In the genomic region with DNA sequence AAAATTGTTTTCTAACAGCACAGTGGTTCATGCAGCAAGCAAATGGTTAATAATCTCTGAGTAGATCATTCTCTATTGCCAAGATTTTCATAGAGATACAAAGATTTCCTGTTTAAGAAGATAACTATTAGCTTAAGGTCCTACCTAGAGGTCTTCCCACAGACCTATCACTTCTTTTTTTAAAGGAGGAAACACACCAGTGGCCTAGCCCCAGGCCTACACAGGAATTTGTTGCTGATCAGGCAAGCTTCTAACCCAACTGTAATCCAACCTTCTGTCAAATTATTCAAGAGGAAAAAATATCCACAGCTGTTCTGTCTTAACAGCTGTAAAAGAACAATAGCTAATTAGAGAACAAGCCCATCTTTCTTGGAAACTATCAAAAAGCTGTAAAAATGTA, we compare ENCODE assay signal across 17 cellular contexts.
DNase-seq lines count a peak whose midpoint lies in the region; ATAC-seq, FAIRE-seq and TF ChIP-seq lines count a peak whose summit lies in the region.
"Had no signal": no experiment of that assay in that cellular context is flagged by ENCODE, and none has a peak within 500 bp of the region (broad histone marks: within the 10 kb centered on the region; RNA-seq: fewer than 3 reads in every experiment).

No MANE protein-coding gene starts in this region.

- no peaks in the 10 kb centered on the region for H3K36me3 Mint-ChIP-seq in activated T-helper 17 cell treated with anti-CD3 and anti-CD28 coated beads, Interleukin-2, amount 50 U/mL, for 72 hours (ENCODE audit: low read depth)

- peak; percentile 47 for ATAC-seq in GM21360 (IDR thresholded peaks at IDR 0.05; ENCODE audit: unreplicated experiment)
- peak; percentile 50 for ATAC-seq in HG03108 (IDR thresholded peaks at IDR 0.05; ENCODE audit: unreplicated experiment)
- no peak for ATAC-seq in activated T-helper 17 cell treated with anti-CD3 and anti-CD28 coated beads, Interleukin-2, amount 50 U/mL, for 72 hours (replicated peaks)
- ATAC-seq in body of pancreas: no peak
- ATAC-seq in HG02571 (IDR thresholded peaks at IDR 0.05; ENCODE audit: unreplicated experiment): no peak
- ATAC-seq: activated CD4-positive, alpha-beta T cell treated with anti-CD3 and anti-CD28 coated beads for 36 hours; left lung; Panc1 had no signal

- intact Hi-C loops in body of pancreas (cut with DNase I): no loop called here

- no peaks in the 10 kb centered on the region for H3K9me3 ChIP-seq in body of pancreas
- H3K9me3 ChIP-seq: esophagus squamous epithelium, left lung had no signal

- TF ChIP-seq CTCF in body of pancreas (IDR thresholded peaks at IDR 0.05): no peak

- no peak overlapping the region for H3K4me3 Mint-ChIP-seq in activated T-helper 17 cell treated with anti-CD3 and anti-CD28 coated beads, Interleukin-2, amount 50 U/mL, for 72 hours
- H3K4me3 Mint-ChIP-seq: activated CD4-positive, alpha-beta T cell treated with anti-CD3 and anti-CD28 coated beads for 36 hours had no signal

- peak overlapping the region; percentile 14 for H3K27ac Mint-ChIP-seq in activated T-helper 17 cell treated with anti-CD3 and anti-CD28 coated beads, Interleukin-2, amount 50 U/mL, for 72 hours
- H3K27ac Mint-ChIP-seq: activated CD4-positive, alpha-beta T cell treated with anti-CD3 and anti-CD28 coated beads for 36 hours had no signal

- TF ChIP-seq POLR2A in GM12891 (IDR thresholded peaks at IDR 0.05; ENCODE audit: low read depth, low read length): no peak
- TF ChIP-seq POLR2A in body of pancreas (IDR thresholded peaks at IDR 0.05): no peak

- H3K27me3 Mint-ChIP-seq in activated T-helper 17 cell treated with anti-CD3 and anti-CD28 coated beads, Interleukin-2, amount 50 U/mL, for 72 hours: no peaks in the 10 kb centered on the region
- H3K27me3 Mint-ChIP-seq: activated CD4-positive, alpha-beta T cell treated with anti-CD3 and anti-CD28 coated beads for 36 hours had no signal

- DNase-seq in GM12891 (ENCODE audit: insufficient read length, low spot score) (no peak), body of pancreas (no peak), mucosa of gallbladder (ENCODE audit: low spot score) (no peak), NCI-H2029 (lab: John Stamatoyannopoulos, UW) (no peak)
- DNase-seq: activated CD4-positive, alpha-beta T cell treated with anti-CD3 and anti-CD28 coated beads for 36 hours; dermis blood vessel endothelial cell; DMS79 treated with DMSO at 0.1 percent for 48 hours; esophagus squamous epithelium; left lung; NCI-H2227 treated with DMSO at 0.1 percent for 48 hours had no signal

- peaks cover 4% of the 10 kb centered on the region for H3K9me3 Mint-ChIP-seq in activated T-helper 17 cell treated with anti-CD3 and anti-CD28 coated beads, Interleukin-2, amount 50 U/mL, for 72 hours

- H3K27ac ChIP-seq in body of pancreas: no peak overlapping the region
- H3K27ac ChIP-seq: esophagus squamous epithelium, left lung, skin epidermis had no signal

- no peaks in the 10 kb centered on the region for H3K36me3 ChIP-seq in body of pancreas (replicated peaks in 1 of 2; ENCODE audit: insufficient read depth in 1 of 2, low read depth in 2 of 2)
- H3K36me3 ChIP-seq: esophagus squamous epithelium, left lung had no signal

- H3K4me3 ChIP-seq in body of pancreas: no peak overlapping the region
- H3K4me3 ChIP-seq: esophagus squamous epithelium, hepatocyte, left lung, skin epidermis had no signal

- peak; percentile 16 for FAIRE-seq in GM12891 (lab: Jason Lieb, UNC)

- no peaks in the 10 kb centered on the region for H3K27me3 ChIP-seq in body of pancreas
- H3K27me3 ChIP-seq: esophagus squamous epithelium, hepatocyte, left lung had no signal

- H3K4me1 Mint-ChIP-seq in activated T-helper 17 cell treated with anti-CD3 and anti-CD28 coated beads, Interleukin-2, amount 50 U/mL, for 72 hours: peaks cover 9% of the 10 kb centered on the region

- H3K4me1 ChIP-seq in body of pancreas: no peaks in the 10 kb centered on the region
- H3K4me1 ChIP-seq: esophagus squamous epithelium had no signal

TF ChIP-seq in GM12891, 5 proteins besides CTCF, POLR2A, EP300 and RAD21:
- TF ChIP-seq POLR2AphosphoS5 (IDR thresholded peaks at IDR 0.05; ENCODE audit: low read depth, low read length): no peak
- no peak for TF ChIP-seq SPI1 (IDR thresholded peaks at IDR 0.05; ENCODE audit: low read depth, low read length)
- TF ChIP-seq POU2F2 (IDR thresholded peaks at IDR 0.05; ENCODE audit: low read depth, low read length): no peak
- no peak for TF ChIP-seq PAX5 (IDR thresholded peaks at IDR 0.05; ENCODE audit: insufficient read depth, low read length, severe bottlenecking)
- no peak for TF ChIP-seq TAF1 (IDR thresholded peaks at IDR 0.05; ENCODE audit: low read depth, low read length)

Comparison
In these comparisons a context has a peak if more than half of its experiments do, and no peak if none do; other contexts are left out.
1. ATAC-seq: peak in GM21360 (single experiment) and HG03108 (single experiment); none in activated T-helper 17 cell treated with anti-CD3 and anti-CD28 coated beads, Interleukin-2, amount 50 U/mL, for 72 hours (single experiment), body of pancreas (single experiment) and HG02571 (single experiment).